In genomic region chr10:132452651-132453469, GRCh38 we compare ENCODE assay signal across 8 cellular contexts. TPM values are rescaled to one million over a fixed set of nuclear protein-coding genes. Genes with fewer than 3 reads are reported as not detected.
DNase-seq lines count a peak whose midpoint lies in the region; ATAC-seq and TF ChIP-seq lines count a peak whose summit lies in the region.

No MANE protein-coding gene starts in this region.

- no peaks in the 10 kb centered on the region for H3K27me3 ChIP-seq in H7 (ENCODE audit: control insufficient read depth, insufficient read depth, low read length)
- H3K27me3 ChIP-seq in adipocyte (replicated peaks; ENCODE audit: control insufficient read depth, insufficient read depth, low read length) = peaks cover 14% of the 10 kb centered on the region
- H3K27me3 ChIP-seq in right atrium auricular region = no peaks in the 10 kb centered on the region

- POLR2A ChIA-PET in T-cell (lab: Charles Lee) = no interaction called here

- H3K4me1 ChIP-seq in adipocyte (ENCODE audit: control insufficient read depth, insufficient read depth, low read length) = peaks cover 18% of the 10 kb centered on the region
- H3K4me1 ChIP-seq in right atrium auricular region = peaks cover 0 to 21% of the 10 kb centered on the region in 2 donors

- DNase-seq in GM04504 (ENCODE audit: low read depth) = peak; percentile 31
- peak; percentile 99 for DNase-seq in H7
- DNase-seq in LNCaP clone FGC (ENCODE audit: low read depth) = no peak
- peak; percentile 80 to 95 (median 91) for DNase-seq in T-cell
- peak; percentile 90 for DNase-seq in adipocyte (ENCODE audit: low read depth)
- DNase-seq in right atrium auricular region (ENCODE audit: low spot score) = no peak
- peak; percentile 91 for DNase-seq in retina
- no peak for DNase-seq in OCI-M2 (lab: John Stamatoyannopoulos, UW; ENCODE audit: unreplicated experiment)

- TF ChIP-seq CTCF in LNCaP clone FGC (IDR thresholded peaks at IDR 0.05; ENCODE audit: control insufficient read depth, extremely low read depth, insufficient read depth) = peak; percentile 89
- TF ChIP-seq CTCF in right atrium auricular region (IDR thresholded peaks at IDR 0.05) = peak; percentile 89 to 100

- CTCF ChIA-PET in T-cell (lab: Charles Lee) = no interaction called here

- peak overlapping the region in 2 of 3 donors; percentile 19 to 34 for H3K4me3 Mint-ChIP-seq in T-cell

- peak overlapping the region; percentile 47 for H3K9ac ChIP-seq in adipocyte (ENCODE audit: low read length)

- peak; percentile 94 to 96 (median 96) for ATAC-seq in T-cell (replicated peaks in 1 of 4)

- H3K9me3 Mint-ChIP-seq in T-cell = no peaks in the 10 kb centered on the region

- H3K36me3 ChIP-seq in H7 (replicated peaks; ENCODE audit: control insufficient read depth, insufficient read depth, low read length) (no peaks in the 10 kb centered on the region), adipocyte (ENCODE audit: control insufficient read depth, insufficient read depth, low read length, severe bottlenecking) (no peaks in the 10 kb centered on the region), right atrium auricular region (no peaks in the 10 kb centered on the region)

- no peaks in the 10 kb centered on the region for H3K36me3 Mint-ChIP-seq in T-cell

- H3K4me1 Mint-ChIP-seq in T-cell = peaks cover 11 to 26% (median 21%) of the 10 kb centered on the region in 3 donors

- H3K27ac Mint-ChIP-seq in T-cell = peak overlapping the region; percentile 84 to 90

- no peaks in the 10 kb centered on the region for H3K27me3 Mint-ChIP-seq in T-cell

- H3K9me3 ChIP-seq in adipocyte (ENCODE audit: control insufficient read depth, low read length) = no peaks in the 10 kb centered on the region
- no peaks in the 10 kb centered on the region for H3K9me3 ChIP-seq in right atrium auricular region

- H3K27ac ChIP-seq in right atrium auricular region = no peak overlapping the region

- H3K4me3 ChIP-seq in H7 (ENCODE audit: insufficient read depth, low read depth, low read length) = 0 out of 2 replicates have a peak overlapping the region, but pooled peaks have one; percentile 6
- H3K4me3 ChIP-seq in LNCaP clone FGC (ENCODE audit: low read depth, low read length) = peak overlapping the region; percentile 27
- H3K4me3 ChIP-seq in adipocyte (ENCODE audit: low read length) = peak overlapping the region; percentile 39
- peak overlapping the region in 1 of 2 donors; percentile 15 for H3K4me3 ChIP-seq in right atrium auricular region

RNA-seq across cellular contexts. Expression of gene PWWP2B, which starts 55.9 kb away (rescaled TPM):
- 14.3 and 15.3 TPM in 2 replicates for total RNA-seq in H7 (2014; rRNA removed; shearing (Covaris generic))
- total RNA-seq in T-cell (10 to 100 TPM; 11.5 to 15.3 (median 13.6) TPM), right atrium auricular region (1 to 10 TPM; 7.7 to 8.1 TPM)

Comparison
In these comparisons a context has a peak if more than half of its experiments do, and no peak if none do; other contexts are left out.
1. DNase-seq: peak in GM04504 (single experiment), H7 (single experiment), T-cell (34 of 34), adipocyte (single experiment) and retina (single experiment); none in LNCaP clone FGC (single experiment), right atrium auricular region (single experiment) and OCI-M2 (single experiment).